In genomic region chr14:94394025-94394493, GRCh38 we compare ENCODE assay signal across 1 cellular context.
TF ChIP-seq lines count a peak whose summit lies in the region.

No MANE protein-coding gene starts in this region.

TF ChIP-seq in HepG2, 621 proteins besides CTCF, POLR2A, EP300 and RAD21 (continued from another document and continues in another):
- no peak for TF ChIP-seq KDM2A (CRISPR knock-in tag; IDR thresholded peaks at IDR 0.05; ENCODE audit: borderline replicate concordance, low read depth)
- TF ChIP-seq HNF4A (CRISPR knock-in tag; IDR thresholded peaks at IDR 0.05) = no peak; the same call in 1 of the 2 replicates
- TF ChIP-seq THAP11 (CRISPR knock-in tag; IDR thresholded peaks at IDR 0.05) = no peak
- TF ChIP-seq ZNF550 (CRISPR knock-in tag; IDR thresholded peaks at IDR 0.05; ENCODE audit: borderline replicate concordance) = no peak
- no peak for TF ChIP-seq TCF7L2 (IDR thresholded peaks at IDR 0.05; ENCODE audit: low read depth, low read length)
- no peak for TF ChIP-seq E2F5 (CRISPR knock-in tag; conservative IDR thresholded peaks at IDR 0.05)
- no peak for TF ChIP-seq SIX1 (CRISPR knock-in tag; IDR thresholded peaks at IDR 0.05; ENCODE audit: borderline replicate concordance)
- TF ChIP-seq SAP130 (CRISPR knock-in tag; IDR thresholded peaks at IDR 0.05; ENCODE audit: low read depth) = peak; percentile 58
- no peak for TF ChIP-seq CBX2 (IDR thresholded peaks at IDR 0.05; ENCODE audit: low read depth, low read length)
- TF ChIP-seq CBX2 (CRISPR knock-in tag; IDR thresholded peaks at IDR 0.05; ENCODE audit: low read depth) = no peak
- no peak for TF ChIP-seq NR1H2 (CRISPR knock-in tag; IDR thresholded peaks at IDR 0.05; ENCODE audit: borderline replicate concordance, low read depth)
- peak; percentile 57 for TF ChIP-seq MNT (IDR thresholded peaks at IDR 0.05)
- TF ChIP-seq AKNA (CRISPR knock-in tag; IDR thresholded peaks at IDR 0.05; ENCODE audit: borderline replicate concordance) = no peak
- no peak for TF ChIP-seq ZNF124 (CRISPR knock-in tag; IDR thresholded peaks at IDR 0.05)
- TF ChIP-seq MTF1 (CRISPR knock-in tag; IDR thresholded peaks at IDR 0.05) = no peak
- TF ChIP-seq MYC (CRISPR knock-in tag; IDR thresholded peaks at IDR 0.05; ENCODE audit: borderline replicate concordance) = peak; percentile 49; the same call in 1 of the 2 replicates
- no peak for TF ChIP-seq CAMTA2 (CRISPR knock-in tag; IDR thresholded peaks at IDR 0.05; ENCODE audit: borderline replicate concordance)
- peak; percentile 28; the same call in 1 of the 2 replicates for TF ChIP-seq ZFX (CRISPR knock-in tag; IDR thresholded peaks at IDR 0.05; ENCODE audit: low read depth)
- no peak for TF ChIP-seq ETS1 (CRISPR knock-in tag; IDR thresholded peaks at IDR 0.05)
- TF ChIP-seq CREBL2 (CRISPR knock-in tag; IDR thresholded peaks at IDR 0.05; ENCODE audit: borderline replicate concordance) = no peak
- TF ChIP-seq ZNF576 (CRISPR knock-in tag; IDR thresholded peaks at IDR 0.05) = no peak
- no peak for TF ChIP-seq NR3C1 (CRISPR knock-in tag; IDR thresholded peaks at IDR 0.05)
- no peak for TF ChIP-seq REXO4 (CRISPR knock-in tag; IDR thresholded peaks at IDR 0.05; ENCODE audit: borderline replicate concordance)
- TF ChIP-seq KDM4B (CRISPR knock-in tag; IDR thresholded peaks at IDR 0.05) = 0 out of 2 replicates have a peak, but pooled peaks have one; percentile 43
- no peak for TF ChIP-seq ZNF44 (CRISPR knock-in tag; IDR thresholded peaks at IDR 0.05)
- TF ChIP-seq SETDB1 (CRISPR knock-in tag; IDR thresholded peaks at IDR 0.05; ENCODE audit: borderline replicate concordance) = no peak
- no peak for TF ChIP-seq ZFP62 (CRISPR knock-in tag; IDR thresholded peaks at IDR 0.05)
- no peak for TF ChIP-seq ZBTB8A (CRISPR knock-in tag; IDR thresholded peaks at IDR 0.05; ENCODE audit: borderline replicate concordance, low read depth)
- TF ChIP-seq EED (CRISPR knock-in tag; IDR thresholded peaks at IDR 0.05) = no peak
- no peak for TF ChIP-seq GPBP1L1 (CRISPR knock-in tag; IDR thresholded peaks at IDR 0.05)
- TF ChIP-seq HMG20A (CRISPR knock-in tag; IDR thresholded peaks at IDR 0.05; ENCODE audit: borderline replicate concordance) = no peak
- TF ChIP-seq ZNF746 (CRISPR knock-in tag; IDR thresholded peaks at IDR 0.05) = no peak
- TF ChIP-seq FOXK1 (CRISPR knock-in tag; IDR thresholded peaks at IDR 0.05; ENCODE audit: borderline replicate concordance, low read depth) = no peak
- no peak for TF ChIP-seq PHF20 (CRISPR knock-in tag; IDR thresholded peaks at IDR 0.05)
- TF ChIP-seq WIZ (CRISPR knock-in tag; IDR thresholded peaks at IDR 0.05) = no peak
- peak; percentile 57; the same call in 1 of the 2 replicates for TF ChIP-seq ATF2 (CRISPR knock-in tag; IDR thresholded peaks at IDR 0.05)
- TF ChIP-seq KLF12 (CRISPR knock-in tag; IDR thresholded peaks at IDR 0.05; ENCODE audit: borderline replicate concordance) = no peak
- TF ChIP-seq ZNF512B (CRISPR knock-in tag; IDR thresholded peaks at IDR 0.05; ENCODE audit: borderline replicate concordance) = no peak
- no peak for TF ChIP-seq ZNF33B (CRISPR knock-in tag; IDR thresholded peaks at IDR 0.05)
- TF ChIP-seq EEA1 (CRISPR knock-in tag; IDR thresholded peaks at IDR 0.05; ENCODE audit: borderline replicate concordance) = no peak
